8 cellular contexts compared by ENCODE assay signal in the genomic region with DNA sequence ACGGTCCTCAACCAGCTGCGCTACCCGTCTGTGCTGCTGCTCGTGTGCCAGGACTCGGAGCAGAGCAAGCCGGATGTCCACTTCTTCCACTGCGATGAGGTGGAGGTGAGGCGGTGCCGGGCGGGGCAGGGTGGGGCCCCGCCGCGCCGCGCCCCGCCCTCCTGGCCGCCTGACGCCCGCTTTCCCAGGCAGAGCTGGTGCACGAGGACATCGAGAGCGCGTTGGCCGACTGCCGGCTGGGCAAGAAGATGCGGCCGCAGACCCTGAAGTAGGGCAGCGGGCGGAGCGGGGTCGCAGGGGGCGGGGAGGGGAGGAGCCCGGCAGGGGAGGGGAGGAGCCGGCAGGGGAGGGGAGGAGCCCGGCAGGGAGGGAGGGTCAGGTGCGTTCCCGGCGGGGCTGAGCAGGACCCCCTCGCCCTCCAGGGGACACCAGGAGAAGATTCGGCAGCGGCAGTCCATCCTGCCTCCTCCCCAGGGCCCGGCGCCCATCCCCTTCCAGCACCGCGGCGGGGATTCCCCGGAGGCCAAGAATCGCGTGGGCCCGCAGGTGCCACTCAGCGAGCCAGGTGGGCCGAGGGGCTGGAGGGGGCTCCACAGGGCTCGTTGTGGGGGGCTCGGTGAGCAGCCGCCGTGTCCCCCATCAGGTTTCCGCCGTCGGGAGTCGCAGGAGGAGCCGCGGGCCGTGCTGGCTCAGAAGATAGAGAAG. TPM values are rescaled to one million over a fixed set of nuclear protein-coding genes. Genes with fewer than 3 reads are reported as not detected.
DNase-seq lines count a peak whose midpoint lies in the region; ATAC-seq and TF ChIP-seq lines count a peak whose summit lies in the region.

No MANE protein-coding gene starts in this region.

- H3K4me3 ChIP-seq in thymus (ENCODE audit: low read length) (peak overlapping the region; percentile 40), left lung (peak overlapping the region in 1 of 2 donors; percentile 18)

- CTCF ChIA-PET in WTC11 (lab: Charles Lee) = interaction anchor here (0.6 to 3.2 kb wide), 13 partner anchors 11 to 272 kb away, joined by 3 to 20 read pairs (median 5); partner anchors contain the start of genes DEAF1, EPS8L2, GATD1 and TMEM80

- H3K9me3 ChIP-seq in thymus (ENCODE audit: control insufficient read depth) = no peaks in the 10 kb centered on the region
- H3K9me3 ChIP-seq in left lung = no peaks in the 10 kb centered on the region

- H3K9me3 Mint-ChIP-seq in WTC11 = no peaks in the 10 kb centered on the region

- H3K4me3 Mint-ChIP-seq in WTC11 = peak overlapping the region; percentile 47

- intact Hi-C loops in left cardiac atrium (cut with DNase I) (loop anchor here (5.0 kb wide), 2 partner anchors 58 to 163 kb away; no protein-coding TSS in a partner anchor), Right ventricle myocardium inferior (cut with DNase I) (no loop called here), left lung (cut with DNase I) (no loop called here)

- TF ChIP-seq CTCF in WTC11 (IDR thresholded peaks at IDR 0.05) = no peak
- TF ChIP-seq CTCF in left lung (IDR thresholded peaks at IDR 0.05) = no peak

- H3K27ac ChIP-seq in thymus (ENCODE audit: low read depth) (no peak overlapping the region), left lung (no peak overlapping the region)

- peaks cover 16% of the 10 kb centered on the region for H3K27me3 Mint-ChIP-seq in WTC11 (ENCODE audit: low read depth)

- no peak overlapping the region for H3K27ac Mint-ChIP-seq in WTC11

- DNase-seq in left cardiac atrium (peak; percentile 59), Right ventricle myocardium inferior (ENCODE audit: missing footprints) (no peak), WTC11 (ENCODE audit: low spot score) (peak; percentile 87), germinal center (ENCODE audit: low spot score) (peak; percentile 80), left lung (no peak), occipital lobe (lab: John Stamatoyannopoulos, UW) (no peak)

- H3K27me3 ChIP-seq in thymus (ENCODE audit: control insufficient read depth, insufficient read depth) (peaks cover 58% of the 10 kb centered on the region), left lung (peaks cover 28 to 73% of the 10 kb centered on the region in 2 donors)

- ATAC-seq in left cardiac atrium = peak in 1 of 2 donors; percentile 20
- ATAC-seq in Right ventricle myocardium inferior = no peak
- ATAC-seq in WTC11 = peak; percentile 83
- no peak for ATAC-seq in left lung
- ATAC-seq in GM18520 (IDR thresholded peaks at IDR 0.05; ENCODE audit: unreplicated experiment) = no peak

- H3K4me1 Mint-ChIP-seq in WTC11 = peaks cover 13% of the 10 kb centered on the region

- POLR2A ChIA-PET in WTC11 (lab: Charles Lee) = interaction anchor here (1.7 kb wide), 1 partner anchor 14 kb away, joined by 6 read pairs; no protein-coding TSS in a partner anchor

- H3K36me3 ChIP-seq in thymus (ENCODE audit: control insufficient read depth, insufficient read depth) = no peaks in the 10 kb centered on the region
- peaks cover 0 to 12% of the 10 kb centered on the region in 2 donors for H3K36me3 ChIP-seq in left lung

- H3K4me1 ChIP-seq in thymus (ENCODE audit: control insufficient read depth, insufficient read depth, low read length) (peaks cover 4% of the 10 kb centered on the region), left lung (peaks cover 0 to 32% of the 10 kb centered on the region in 2 donors)

- no peaks in the 10 kb centered on the region for H3K36me3 Mint-ChIP-seq in WTC11

- 5% methylated on average over 63 of the region's 63 CpGs for WGBS in thymus

TF ChIP-seq in WTC11, 78 proteins besides CTCF, POLR2A, EP300 and RAD21 (continues in another document):
- TF ChIP-seq GTF2I (CRISPR knock-in tag; conservative IDR thresholded peaks at IDR 0.05) (no peak), NR3C1 (CRISPR knock-in tag; conservative IDR thresholded peaks at IDR 0.05; ENCODE audit: low read depth) (no peak), SMAD3 (CRISPR knock-in tag; IDR thresholded peaks at IDR 0.05; ENCODE audit: borderline replicate concordance) (no peak), STAT6 (CRISPR knock-in tag; conservative IDR thresholded peaks at IDR 0.05; ENCODE audit: low read depth) (no peak), ZBTB21 (CRISPR knock-in tag; IDR thresholded peaks at IDR 0.05; ENCODE audit: borderline replicate concordance) (no peak), SP1 (CRISPR knock-in tag; conservative IDR thresholded peaks at IDR 0.05) (peak; percentile 84), SMAD4 (CRISPR knock-in tag; IDR thresholded peaks at IDR 0.05) (no peak), ZNF121 (CRISPR knock-in tag; IDR thresholded peaks at IDR 0.05) (peak; percentile 93; the same call in 1 of the 2 replicates), MXD4 (CRISPR knock-in tag; IDR thresholded peaks at IDR 0.05; ENCODE audit: borderline replicate concordance) (no peak), E2F4 (CRISPR knock-in tag; IDR thresholded peaks at IDR 0.05; ENCODE audit: borderline replicate concordance, low read depth) (no peak), OVOL2 (CRISPR knock-in tag; IDR thresholded peaks at IDR 0.05; ENCODE audit: borderline replicate concordance) (no peak), FOXK1 (CRISPR knock-in tag; IDR thresholded peaks at IDR 0.05) (peak; percentile 10; the same call in 1 of the 2 replicates), TP53 (CRISPR knock-in tag; IDR thresholded peaks at IDR 0.05) (no peak), NR2C2 (CRISPR knock-in tag; IDR thresholded peaks at IDR 0.05) (no peak), TCF7 (CRISPR knock-in tag; IDR thresholded peaks at IDR 0.05; ENCODE audit: low read depth) (no peak)
- TF ChIP-seq, protein P1, sequence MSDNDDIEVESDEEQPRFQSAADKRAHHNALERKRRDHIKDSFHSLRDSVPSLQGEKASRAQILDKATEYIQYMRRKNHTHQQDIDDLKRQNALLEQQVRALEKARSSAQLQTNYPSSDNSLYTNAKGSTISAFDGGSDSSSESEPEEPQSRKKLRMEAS (CRISPR knock-in tag; IDR thresholded peaks at IDR 0.05) = peak; percentile 77; the same call in 1 of the 2 replicates
- TF ChIP-seq, protein P2, sequence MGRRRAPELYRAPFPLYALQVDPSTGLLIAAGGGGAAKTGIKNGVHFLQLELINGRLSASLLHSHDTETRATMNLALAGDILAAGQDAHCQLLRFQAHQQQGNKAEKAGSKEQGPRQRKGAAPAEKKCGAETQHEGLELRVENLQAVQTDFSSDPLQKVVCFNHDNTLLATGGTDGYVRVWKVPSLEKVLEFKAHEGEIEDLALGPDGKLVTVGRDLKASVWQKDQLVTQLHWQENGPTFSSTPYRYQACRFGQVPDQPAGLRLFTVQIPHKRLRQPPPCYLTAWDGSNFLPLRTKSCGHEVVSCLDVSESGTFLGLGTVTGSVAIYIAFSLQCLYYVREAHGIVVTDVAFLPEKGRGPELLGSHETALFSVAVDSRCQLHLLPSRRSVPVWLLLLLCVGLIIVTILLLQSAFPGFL (CRISPR knock-in tag; IDR thresholded peaks at IDR 0.05; ENCODE audit: borderline replicate concordance) = no peak

RNA-seq across cellular contexts. Expression of gene EPS8L2, which starts 14.8 kb away (rescaled TPM):
- total RNA-seq in left cardiac atrium = 1 to 10 TPM; 6.5 to 8.0 TPM
- total RNA-seq in Right ventricle myocardium inferior = 7.7 TPM
- 49.9 to 56.3 TPM (median 51.6 TPM) in 3 replicates for total RNA-seq in WTC11 (2021)
- polyA plus RNA-seq in thymus = 28.8 TPM
- total RNA-seq in left lung = 100 to 1,000 TPM; 114 to 190 TPM
- 1.4 TPM for total RNA-seq in occipital lobe

RNA-seq across cellular contexts. Expression of gene TMEM80, which starts 25.2 kb away (rescaled TPM):
- total RNA-seq in left cardiac atrium = 10 to 100 TPM; 11.3 to 15.6 TPM
- 9.9 TPM for total RNA-seq in Right ventricle myocardium inferior
- 23.4 to 28.4 TPM (median 24.5 TPM) in 3 replicates for total RNA-seq in WTC11 (2021)
- polyA plus RNA-seq in thymus = 31.1 TPM
- 10 to 100 TPM; 23.6 to 25.2 TPM for total RNA-seq in left lung
- total RNA-seq in occipital lobe = 11.7 TPM

RNA-seq across cellular contexts. Expression of gene DEAF1, which starts 25.8 kb away (rescaled TPM):
- total RNA-seq in left cardiac atrium (10 to 100 TPM; 19.2 to 21.1 TPM), Right ventricle myocardium inferior (20.6 TPM), WTC11 (2021) (62.2 to 85.3 TPM (median 81.1 TPM) in 3 replicates), left lung (10 to 100 TPM; 28.3 to 28.6 TPM), occipital lobe (50.7 TPM)
- 27.2 TPM for polyA plus RNA-seq in thymus

RNA-seq across cellular contexts. Expression of gene TALDO1, which starts 26.5 kb away (rescaled TPM):
- 100 to 1,000 TPM; 107 to 121 TPM for total RNA-seq in left cardiac atrium
- total RNA-seq in Right ventricle myocardium inferior = 102 TPM
- 314 to 352 TPM (median 343 TPM) in 3 replicates for total RNA-seq in WTC11 (2021)
- 115 TPM for polyA plus RNA-seq in thymus
- total RNA-seq in left lung = 100 to 1,000 TPM; 206 to 322 TPM
- total RNA-seq in occipital lobe = 61.0 TPM

RNA-seq across cellular contexts. Expression of gene GATD1, which starts 56.5 kb away (rescaled TPM):
- 10 to 100 TPM; 29.8 to 43.5 TPM for total RNA-seq in left cardiac atrium
- 18.3 TPM for total RNA-seq in Right ventricle myocardium inferior
- total RNA-seq in WTC11 (2021) = 81.9 to 87.6 TPM (median 87.5 TPM) in 3 replicates
- 31.2 TPM for polyA plus RNA-seq in thymus
- total RNA-seq in left lung = 10 to 100 TPM; 57.9 to 63.7 TPM
- total RNA-seq in occipital lobe = 22.3 TPM

Comparison
In these comparisons a context has a peak if more than half of its experiments do, and no peak if none do; other contexts are left out.
1. DNase-seq: peak in left cardiac atrium (single experiment), WTC11 (single experiment) and germinal center (single experiment); none in Right ventricle myocardium inferior (single experiment), left lung (0 of 2) and occipital lobe (single experiment).
2. intact Hi-C loops: an anchor here in left cardiac atrium (5.0 kb wide); none called in Right ventricle myocardium inferior and left lung.